Comparison of ENCODE assay signal across 21 cellular contexts in genomic region chr5:80739057-80739456, GRCh38.
"Had no signal": no experiment of that assay in that cellular context is flagged by ENCODE, and none has a peak within 500 bp of the region (broad histone marks: within the 10 kb centered on the region; RNA-seq: fewer than 3 reads in every experiment).

No MANE protein-coding gene starts in this region.

- H3K27ac Mint-ChIP-seq: activated CD4-positive, alpha-beta memory T cell treated with anti-CD3 and anti-CD28 coated beads, Interleukin-2, amount 10 ng/mL, durations not matched to agents 7 days and 5 days; activated naive CD4-positive, alpha-beta T cell treated with anti-CD3 and anti-CD28 coated beads for 36 hours; mesothelial cell of epicardium; progenitor cell of endocrine pancreas had no signal

- H2AFZ ChIP-seq: hepatocyte had no signal

- H3K27ac ChIP-seq: colonic mucosa, foreskin keratinocyte, hepatocyte, left lung, skin epidermis, stomach had no signal

- H3K27me3 Mint-ChIP-seq: activated CD4-positive, alpha-beta memory T cell treated with anti-CD3 and anti-CD28 coated beads, Interleukin-2, amount 10 ng/mL, durations not matched to agents 7 days and 5 days; brain; progenitor cell of endocrine pancreas; type B pancreatic cell had no signal

- H3K4me1 Mint-ChIP-seq: brain, mesothelial cell of epicardium, neural crest cell had no signal

- H3K9me3 Mint-ChIP-seq: activated naive CD4-positive, alpha-beta T cell treated with anti-CD3 and anti-CD28 coated beads for 36 hours; neural crest cell; type B pancreatic cell had no signal

- H3K9me3 ChIP-seq: colonic mucosa, left lung, stomach had no signal

- H3K79me2 ChIP-seq: hepatocyte had no signal

- H3K4me3 ChIP-seq: colonic mucosa, hepatocyte, left lung, skin epidermis, stomach had no signal

- H3K27me3 ChIP-seq: colonic mucosa, foreskin keratinocyte, hepatocyte, left lung, stomach had no signal

- DNase-seq: activated CD4-positive, alpha-beta memory T cell treated with anti-CD3 and anti-CD28 coated beads, Interleukin-2, amount 10 ng/mL, durations not matched to agents 7 days and 5 days; activated CD4-positive, alpha-beta T cell treated with anti-CD3 and anti-CD28 coated beads for 48 hours; activated CD4-positive, CD25-positive, alpha-beta regulatory T cell; activated naive CD4-positive, alpha-beta T cell treated with anti-CD3 and anti-CD28 coated beads for 36 hours; activated T-cell treated with anti-CD3 and anti-CD28 coated beads, Interleukin-2, amount 50 U/mL, for 1 hour; anterior cingulate cortex; central memory CD4-positive, alpha-beta T cell; colonic mucosa; foreskin keratinocyte; islet precursor cell; left lung; stimulated activated CD4-positive, alpha-beta T cell treated with anti-CD3 and anti-CD28 coated beads, Interleukin-4, amount 100 ng/mL, for 1 hour; stomach; T1000 had no signal

- H3K4me3 Mint-ChIP-seq: activated CD4-positive, alpha-beta memory T cell treated with anti-CD3 and anti-CD28 coated beads, Interleukin-2, amount 10 ng/mL, durations not matched to agents 7 days and 5 days; activated naive CD4-positive, alpha-beta T cell treated with anti-CD3 and anti-CD28 coated beads for 36 hours; brain; mesothelial cell of epicardium; neural crest cell; type B pancreatic cell had no signal

- H3K4me2 ChIP-seq: hepatocyte had no signal

- H3K36me3 ChIP-seq: colonic mucosa had no signal

- ATAC-seq: foreskin keratinocyte, left lung had no signal

- H3K4me1 ChIP-seq: colonic mucosa, left lung, stomach had no signal
